Comparison of ENCODE assay signal across 8 cellular contexts in genomic region chr6:143677891-143678737, GRCh38. TPM values are rescaled to one million over a fixed set of nuclear protein-coding genes. Genes with fewer than 3 reads are reported as not detected.
DNase-seq lines count a peak whose midpoint lies in the region; ATAC-seq, FAIRE-seq and TF ChIP-seq lines count a peak whose summit lies in the region.

TSS of gene PHACTR2 (plus strand) at chr6:143677965. CDS start at chr6:143678164, 199 bp downstream.

- TF ChIP-seq CTCF in GM10266 (IDR thresholded peaks at IDR 0.05; ENCODE audit: control insufficient read depth, insufficient read depth, low read depth, missing control alignments), result no peak
- TF ChIP-seq CTCF in colonic mucosa (IDR thresholded peaks at IDR 0.05), result no peak

- DNase-seq in GM10266 (ENCODE audit: extremely low spot score), result peak; percentile 79
- DNase-seq in M059J (ENCODE audit: low read depth), result peak; percentile 85
- peak; percentile 69 for DNase-seq in activated CD4-positive, CD25-positive, alpha-beta regulatory T cell treated with anti-CD3 and anti-CD28 coated beads, Interleukin-2, amount 50 U/mL, for 72 hours
- DNase-seq in colonic mucosa, result peak; percentile 73
- peak; percentile 55 for DNase-seq in small intestine
- no peak for DNase-seq in NAMALWA (ENCODE audit: low spot score)

- H3K9me3 ChIP-seq in colonic mucosa, result no peaks in the 10 kb centered on the region
- no peaks in the 10 kb centered on the region for H3K9me3 ChIP-seq in small intestine (ENCODE audit: control insufficient read depth, low read depth)

- H3K4me3 ChIP-seq in colonic mucosa (peak within 1 kb of the TSS; percentile 70), small intestine (ENCODE audit: low read depth in 1 of 2, low read length in 2 of 2) (peak within 1 kb of the TSS; percentile 72 to 73)

- WGBS in small intestine, 3 donors, result 1 to 2% (median 1%) methylated on average over 60 to 69 of the region's 69 CpGs

- H3K4me1 ChIP-seq in colonic mucosa (no peaks in the 10 kb centered on the region), small intestine (ENCODE audit: control insufficient read depth in 2 of 2, insufficient read depth in 1 of 2, low read depth in 1 of 2, low read length in 1 of 2) (peaks cover 0 to 6% of the 10 kb centered on the region in 2 donors)

- no peak for ATAC-seq in GM21723 (IDR thresholded peaks at IDR 0.05; ENCODE audit: unreplicated experiment)

- H3K27ac ChIP-seq in colonic mucosa (peak within 1 kb of the TSS; percentile 77), small intestine (ENCODE audit: low read depth in 1 of 2, low read length in 1 of 2) (peak within 1 kb of the TSS; percentile 54 to 97)

- H3K9ac ChIP-seq in colonic mucosa (ENCODE audit: low read depth in 2 of 2, low read length in 2 of 2), result peak within 1 kb of the TSS; percentile 81 to 89

- H3K27me3 ChIP-seq in colonic mucosa (no peaks in the 10 kb centered on the region), small intestine (ENCODE audit: control insufficient read depth in 2 of 2, insufficient read depth in 2 of 2, low read length in 2 of 2) (no peaks in the 10 kb centered on the region)

- FAIRE-seq in islet of Langerhans (lab: Jason Lieb, UNC) (peak; percentile 98), small intestine (lab: Jason Lieb, UNC) (no peak)

- no peaks in the 10 kb centered on the region for H3K36me3 ChIP-seq in colonic mucosa
- H3K36me3 ChIP-seq in small intestine (ENCODE audit: control insufficient read depth in 2 of 2, insufficient read depth in 2 of 2, low read length in 2 of 2), result no peaks in the 10 kb centered on the region

- intact Hi-C loops in colonic mucosa (cut with DNase I), result no loop called here

RNA-seq across cellular contexts. Expression of gene PHACTR2, which starts in this region (rescaled TPM):
- total RNA-seq in M059J (2014; rRNA removed; shearing (Covaris generic)), result 21.3 and 32.0 TPM in 2 replicates
- 10 to 100 TPM; 42.5 to 46.9 TPM for total RNA-seq in colonic mucosa
- polyA plus RNA-seq in small intestine, result 1 to 10 TPM; 6.8 to 9.1 (median 8.1) TPM
